Comparison of ENCODE assay signal across 8 cellular contexts in genomic region chr11:117230981-117231636, GRCh38. TPM values are rescaled to one million over a fixed set of nuclear protein-coding genes. Genes with fewer than 3 reads are reported as not detected.
DNase-seq lines count a peak whose midpoint lies in the region; ATAC-seq and TF ChIP-seq lines count a peak whose summit lies in the region.

No MANE protein-coding gene starts in this region.

- peak overlapping the region; percentile 99 for H3K4me2 ChIP-seq in smooth muscle cell

- peak overlapping the region; percentile 95 for H3K27ac Mint-ChIP-seq in activated B cell treated with CpG ODN at 0.5 μM for 24 hours

- peaks cover 53% of the 10 kb centered on the region for H3K4me1 Mint-ChIP-seq in activated B cell treated with CpG ODN at 0.5 μM for 24 hours

- CTCF ChIA-PET in activated B cell treated with CpG ODN at 0.5 μM for 24 hours (lab: Charles Lee) = interaction anchor here (0.6 to 8.1 kb wide), 12 partner anchors 9 to 715 kb away, joined by 3 to 119 read pairs (median 3); partner anchors contain the start of genes APOA5, CEP164, PAFAH1B2 and SIDT2

- no peaks in the 10 kb centered on the region for H3K27me3 Mint-ChIP-seq in activated B cell treated with CpG ODN at 0.5 μM for 24 hours

- H3K79me2 ChIP-seq in smooth muscle cell (ENCODE audit: low read depth) = peaks cover 51% of the 10 kb centered on the region

- H3K27me3 ChIP-seq in HAP-1 (ENCODE audit: low read depth) = no peaks in the 10 kb centered on the region
- H3K27me3 ChIP-seq in iPS DF 6.9 (ENCODE audit: control insufficient read depth, insufficient read depth, low read length) = no peaks in the 10 kb centered on the region
- no peaks in the 10 kb centered on the region for H3K27me3 ChIP-seq in smooth muscle cell (ENCODE audit: low read depth)

- H3K27ac ChIP-seq in iPS DF 6.9 (ENCODE audit: low read length) = no peak overlapping the region
- peak overlapping the region; percentile 72 for H3K27ac ChIP-seq in smooth muscle cell (ENCODE audit: low read depth)

- H3K36me3 Mint-ChIP-seq in activated B cell treated with CpG ODN at 0.5 μM for 24 hours (ENCODE audit: low read depth) = peaks cover 53% of the 10 kb centered on the region

- intact Hi-C loops in activated B cell treated with CpG ODN at 0.5 μM for 24 hours (cut with micrococcal nuclease) = loop anchor here (1.0 to 10.0 kb wide), 6 partner anchors 53 to 1204 kb away; partner anchors contain the start of genes KMT2A, SIDT2 and SIK3
- intact Hi-C loops in head of caudate nucleus (cut with DNase I) = loop anchor here (5.0 kb wide), 1 partner anchor 444 kb away; the partner anchor contains the start of gene ZPR1

- H3K9me3 ChIP-seq in HAP-1 (no peaks in the 10 kb centered on the region), iPS DF 6.9 (ENCODE audit: control insufficient read depth, insufficient read depth, low read length) (no peaks in the 10 kb centered on the region), smooth muscle cell (replicated peaks; ENCODE audit: low read depth) (no peaks in the 10 kb centered on the region)

- ATAC-seq in activated B cell treated with CpG ODN at 0.5 μM for 24 hours (ENCODE audit: low read depth) (peak; percentile 5), GM21360 (IDR thresholded peaks at IDR 0.05; ENCODE audit: unreplicated experiment) (no peak), GM21367 (IDR thresholded peaks at IDR 0.05; ENCODE audit: unreplicated experiment) (no peak)

- H3K9me3 Mint-ChIP-seq in activated B cell treated with CpG ODN at 0.5 μM for 24 hours = no peaks in the 10 kb centered on the region

- H3K4me3 Mint-ChIP-seq in activated B cell treated with CpG ODN at 0.5 μM for 24 hours = peak overlapping the region; percentile 100

- peak overlapping the region; percentile 88 for H3K9ac ChIP-seq in smooth muscle cell (ENCODE audit: low read depth)

- H3K36me3 ChIP-seq in HAP-1 (replicated peaks) (peaks cover 38% of the 10 kb centered on the region), iPS DF 6.9 (ENCODE audit: control insufficient read depth, insufficient read depth, low read length) (peaks cover 7% of the 10 kb centered on the region), smooth muscle cell (ENCODE audit: low read depth) (no peaks in the 10 kb centered on the region)

- POLR2A ChIA-PET in activated B cell treated with CpG ODN at 0.5 μM for 24 hours (lab: Charles Lee) = interaction anchor here (0.5 to 5.9 kb wide), 19 partner anchors 42 to 1378 kb away, joined by 3 to 89 read pairs (median 6); partner anchors contain the start of genes BUD13, CEP164, IL10RA and PAFAH1B2

- WGBS in iPS DF 6.9 (ENCODE audit: insufficient coverage, insufficient read length) = 100% methylated on average over 1 of the region's 4 CpGs
- 37% methylated on average over 4 of the region's 4 CpGs for WGBS in smooth muscle cell (ENCODE audit: low lambda C conversion rate)

- H4K20me1 ChIP-seq in smooth muscle cell (ENCODE audit: low read depth) = no peaks in the 10 kb centered on the region

- no peaks in the 10 kb centered on the region for H3F3A ChIP-seq in smooth muscle cell (ENCODE audit: low read depth)

- H2AFZ ChIP-seq in smooth muscle cell (ENCODE audit: low read depth) = peak overlapping the region; percentile 14

- H3K4me1 ChIP-seq in HAP-1 = peaks cover 21% of the 10 kb centered on the region
- no peaks in the 10 kb centered on the region for H3K4me1 ChIP-seq in iPS DF 6.9 (ENCODE audit: control insufficient read depth, insufficient read depth, low read length)
- H3K4me1 ChIP-seq in smooth muscle cell (ENCODE audit: low read depth) = peaks cover 10% of the 10 kb centered on the region

- DNase-seq in HAP-1 (ENCODE audit: low spot score in 2 of 2) (no peak), activated B cell treated with CpG ODN at 0.5 μM for 24 hours (no peak), iPS DF 6.9 (ENCODE audit: low read depth, low spot score) (no peak), smooth muscle cell (lab: John Stamatoyannopoulos, UW; ENCODE audit: unreplicated experiment) (no peak), head of caudate nucleus (no peak)
- no peak for DNase-seq in stimulated activated CD4-positive, alpha-beta T cell treated with anti-CD3 and anti-CD28 coated beads, Interleukin-4, amount 100 ng/mL, for 4 hours

- H3K4me3 ChIP-seq in HAP-1 = peak overlapping the region; percentile 91
- peak overlapping the region; percentile 86; the same call in 1 of the 2 replicates for H3K4me3 ChIP-seq in iPS DF 6.9 (ENCODE audit: low read length)
- peak overlapping the region; percentile 92 for H3K4me3 ChIP-seq in smooth muscle cell

- TF ChIP-seq CTCF in activated B cell treated with CpG ODN at 0.5 μM for 24 hours (IDR thresholded peaks at IDR 0.05) (no peak), smooth muscle cell (IDR thresholded peaks at IDR 0.05; ENCODE audit: borderline replicate concordance, insufficient read depth, poor library complexity, severe bottlenecking) (no peak)

- in situ Hi-C loops in HAP-1 (cut with MboI; ENCODE audit: low sequenced_read_pairs) = no loop called here

RNA-seq across cellular contexts. Expression of gene PCSK7, which starts 0.8 kb away (rescaled TPM):
- total RNA-seq in activated B cell treated with CpG ODN at 0.5 μM for 24 hours (274 and 341 TPM in 2 replicates), smooth muscle cell (20.8 and 36.4 TPM in 2 replicates)
- 23.5 and 40.7 TPM in 2 replicates for polyA plus RNA-seq in smooth muscle cell

RNA-seq across cellular contexts. Expression of gene RNF214, which starts 1.4 kb away (rescaled TPM):
- total RNA-seq in activated B cell treated with CpG ODN at 0.5 μM for 24 hours = 18.7 and 22.3 TPM in 2 replicates
- 12.6 and 15.8 TPM in 2 replicates for total RNA-seq in smooth muscle cell
- 10.9 and 17.3 TPM in 2 replicates for polyA plus RNA-seq in smooth muscle cell

RNA-seq across cellular contexts. Expression of gene TAGLN, which starts 31.9 kb away (rescaled TPM):
- total RNA-seq in activated B cell treated with CpG ODN at 0.5 μM for 24 hours (14.2 and 17.9 TPM in 2 replicates), smooth muscle cell (1,972 and 2,130 TPM in 2 replicates)
- 2,069 and 2,250 TPM in 2 replicates for polyA plus RNA-seq in smooth muscle cell

RNA-seq across cellular contexts. Expression of gene SIDT2, which starts 52.6 kb away (rescaled TPM):
- 96.7 and 115 TPM in 2 replicates for total RNA-seq in activated B cell treated with CpG ODN at 0.5 μM for 24 hours
- 24.7 and 35.0 TPM in 2 replicates for total RNA-seq in smooth muscle cell
- 11.6 and 21.2 TPM in 2 replicates for polyA plus RNA-seq in smooth muscle cell

Comparison
In these comparisons a context has a peak if more than half of its experiments do, and no peak if none do; other contexts are left out.
1. RNA of gene TAGLN, which starts 31.9 kb away (total RNA-seq): 1,972 to 2,130 TPM in smooth muscle cell; 14.2 to 17.9 TPM in activated B cell treated with CpG ODN at 0.5 μM for 24 hours; every median in the first group is over 100 times any median in the second.
2. Peak in every context shown above with its lines, with median percentiles within 50 percentile points of each other: H3K4me3 ChIP-seq.